ENCODE assay signal across 8 cellular contexts in the genomic region with DNA sequence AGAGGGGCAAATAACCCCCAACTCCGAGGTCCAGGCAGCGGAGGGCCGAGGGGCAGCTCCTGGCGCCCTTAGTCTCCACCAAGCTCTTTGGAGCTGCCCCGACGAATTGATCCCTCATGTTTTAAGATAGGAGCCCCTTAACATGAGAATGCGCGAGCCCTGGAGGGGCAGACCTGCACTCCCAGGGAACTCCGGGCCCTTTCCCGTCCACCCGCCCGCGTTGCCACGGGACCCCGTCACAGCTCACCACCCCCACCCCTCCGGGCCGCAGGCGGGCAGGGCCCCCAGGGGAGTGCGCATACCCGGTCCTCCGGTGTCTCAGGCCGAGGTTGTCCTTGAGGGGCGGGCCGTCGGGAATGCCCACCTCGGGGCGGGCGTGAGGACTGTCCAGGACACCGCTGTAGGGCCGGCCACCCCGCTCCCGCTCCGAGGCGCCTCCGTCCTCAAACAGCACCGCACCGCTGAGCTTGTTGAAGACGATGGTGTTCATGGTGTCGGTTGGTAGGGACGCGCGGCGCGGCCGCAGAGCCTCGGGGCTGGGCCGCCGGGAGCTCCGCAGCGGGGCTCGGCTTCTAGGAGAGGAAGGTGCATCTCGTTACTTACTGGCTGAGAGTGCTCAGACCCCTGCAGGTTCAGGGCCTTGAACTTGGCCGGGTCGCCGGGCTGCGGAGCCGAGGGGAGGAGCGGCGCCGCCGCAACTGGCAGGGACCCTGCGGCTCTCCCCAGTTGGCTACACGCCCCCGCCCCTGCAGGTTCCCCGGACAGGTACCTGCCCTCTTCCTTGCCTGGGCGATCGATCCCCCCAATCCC. TPM values are rescaled to one million over a fixed set of nuclear protein-coding genes. Genes with fewer than 3 reads are reported as not detected.
DNase-seq lines count a peak whose midpoint lies in the region; ATAC-seq, FAIRE-seq and TF ChIP-seq lines count a peak whose summit lies in the region.

No MANE protein-coding gene starts in this region.

- H3K27me3 ChIP-seq in Peyer's patch (peaks cover 0 to 32% of the 10 kb centered on the region in 2 donors), brain microvascular endothelial cell (replicated peaks) (peaks cover 54% of the 10 kb centered on the region)

- FAIRE-seq in kidney (lab: Jason Lieb, UNC): no peak

- ATAC-seq in HG03342 (IDR thresholded peaks at IDR 0.05; ENCODE audit: unreplicated experiment): no peak

- H3K9ac ChIP-seq in kidney (ENCODE audit: low read length in 2 of 2): peak overlapping the region in 1 of 2 donors; percentile 7

- peaks cover 39% of the 10 kb centered on the region for H3K36me3 Mint-ChIP-seq in Calu3 (ENCODE audit: insufficient read depth, unreplicated experiment)

- H3K9me3 Mint-ChIP-seq in Calu3 (ENCODE audit: low read depth, unreplicated experiment): no peaks in the 10 kb centered on the region

- peak; percentile 36 for DNase-seq in Calu3
- DNase-seq in Peyer's patch: peak in 1 of 3 donors; percentile 57
- no peak for DNase-seq in brain microvascular endothelial cell
- DNase-seq in kidney: peak; percentile 79
- DNase-seq in stimulated activated CD4-positive, alpha-beta T cell treated with anti-CD3 and anti-CD28 coated beads, Interleukin-1b, Interleukin-23, amount 100 ng/mL, for 4 hours (ENCODE audit: low read depth in 2 of 2): peak; percentile 15 to 34
- DNase-seq in NCI-H1048 (lab: John Stamatoyannopoulos, UW): no peak
- DNase-seq in GOT3 (lab: John Stamatoyannopoulos, UW): no peak

- intact Hi-C loops in Calu3 (cut with micrococcal nuclease; ENCODE audit: unreplicated experiment): loop anchor here (5.0 kb wide), 1 partner anchor 434 kb away; no protein-coding TSS in a partner anchor
- intact Hi-C loops in kidney (cut with DNase I): no loop called here

- in situ Hi-C loops in brain microvascular endothelial cell (cut with HindIII; ENCODE audit: low pct_ligation_motif_present, low sequenced_read_pairs): no loop called here

- H3K27me3 Mint-ChIP-seq in Calu3 (ENCODE audit: unreplicated experiment): peaks cover 42% of the 10 kb centered on the region

- peak overlapping the region; percentile 85 for H3K4me3 Mint-ChIP-seq in Calu3 (ENCODE audit: low read depth, unreplicated experiment)

- CTCF ChIA-PET in Calu3 (lab: Charles Lee): interaction anchor here (0.6 to 1.4 kb wide), 6 partner anchors 24 to 1145 kb away, joined by 3 to 5 read pairs (median 4); no protein-coding TSS in a partner anchor

- no TSS peak for BruUV-seq in Calu3 (replicated peaks; lab: Mats Ljungman, UMichigan)

- H3K4me1 ChIP-seq in Peyer's patch: peaks cover 0 to 51% (median 8%) of the 10 kb centered on the region in 4 donors
- peaks cover 0 to 22% of the 10 kb centered on the region in 2 donors for H3K4me1 ChIP-seq in kidney (ENCODE audit: control insufficient read depth in 1 of 2, insufficient read depth in 1 of 2, low read depth in 1 of 2, low read length in 2 of 2)

- H3K4me3 ChIP-seq in Peyer's patch (peak overlapping the region; percentile 36 to 73 (median 66)), brain microvascular endothelial cell (ENCODE audit: low read depth, low read length) (peak overlapping the region; percentile 52), kidney (ENCODE audit: low read length in 2 of 2) (peak overlapping the region; percentile 45 to 64)

- no peaks in the 10 kb centered on the region for H3K36me3 ChIP-seq in Peyer's patch
- no peaks in the 10 kb centered on the region for H3K36me3 ChIP-seq in brain microvascular endothelial cell (replicated peaks)
- H3K36me3 ChIP-seq in kidney (ENCODE audit: control insufficient read depth in 1 of 2, insufficient read depth in 2 of 2, low read length in 2 of 2): no peaks in the 10 kb centered on the region

- peaks cover 15% of the 10 kb centered on the region for H3K4me1 Mint-ChIP-seq in Calu3 (ENCODE audit: low read depth, unreplicated experiment)

- no peak for TF ChIP-seq POLR2A in Peyer's patch (IDR thresholded peaks at IDR 0.05)

- H3K9me3 ChIP-seq in Peyer's patch: no peaks in the 10 kb centered on the region
- H3K9me3 ChIP-seq in kidney (ENCODE audit: control insufficient read depth in 1 of 2, low read length in 2 of 2): no peaks in the 10 kb centered on the region

- peak overlapping the region; percentile 79 for H3K27ac Mint-ChIP-seq in Calu3 (ENCODE audit: unreplicated experiment)

- TF ChIP-seq CTCF in Calu3 (IDR thresholded peaks at IDR 0.05; ENCODE audit: unreplicated experiment) (no peak), Peyer's patch (IDR thresholded peaks at IDR 0.05) (no peak), brain microvascular endothelial cell (IDR thresholded peaks at IDR 0.05; ENCODE audit: low read depth, low read length, missing control alignments) (no peak), kidney (IDR thresholded peaks at IDR 0.05; ENCODE audit: borderline replicate concordance, extremely low read depth, insufficient read depth) (no peak)

- H3K27ac ChIP-seq in Peyer's patch: peak overlapping the region; percentile 34 to 78 (median 54)
- H3K27ac ChIP-seq in brain microvascular endothelial cell: no peak overlapping the region
- no peak overlapping the region for H3K27ac ChIP-seq in kidney (ENCODE audit: low read depth in 2 of 2, low read length in 2 of 2)

RNA-seq across cellular contexts. Expression of a gene that starts 2.5 kb away (rescaled TPM):
- 1.5 and 2.3 TPM in 2 replicates for total RNA-seq in Calu3 (2022)
- total RNA-seq in Peyer's patch: under 1 TPM in 2 of 4 donors, not detected in 2; 0.28 to 0.94 TPM
- 1.3 TPM for total RNA-seq in kidney
- polyA plus RNA-seq in kidney (ENCODE audit: insufficient read depth, low read depth, low replicate concordance): not detected

Comparison
In these comparisons a context has a peak if more than half of its experiments do, and no peak if none do; other contexts are left out.
1. DNase-seq: peak in Calu3 (single experiment), kidney (single experiment) and stimulated activated CD4-positive, alpha-beta T cell treated with anti-CD3 and anti-CD28 coated beads, Interleukin-1b, Interleukin-23, amount 100 ng/mL, for 4 hours (2 of 2); none in brain microvascular endothelial cell (single experiment), NCI-H1048 (single experiment) and GOT3 (single experiment).
2. H3K27ac ChIP-seq: peak in Peyer's patch (4 of 4); none in brain microvascular endothelial cell (single experiment) and kidney (0 of 2).
3. Peak in every context shown above with its lines, with median percentiles within 50 percentile points of each other: H3K4me3 ChIP-seq.